In genomic region chr15:70254186-70254974, GRCh38 we compare ENCODE assay signal across 12 cellular contexts.
"Had no signal": no experiment of that assay in that cellular context is flagged by ENCODE, and none has a peak within 500 bp of the region (broad histone marks: within the 10 kb centered on the region; RNA-seq: fewer than 3 reads in every experiment).

No MANE protein-coding gene starts in this region.

- H3K27me3 Mint-ChIP-seq: activated naive CD8-positive, alpha-beta T cell; naive B cell; T-helper 17 cell had no signal

- H3K9me3 ChIP-seq: mucosa of descending colon, thoracic aorta, upper lobe of right lung had no signal

- H3K27ac Mint-ChIP-seq: activated naive CD8-positive, alpha-beta T cell; stimulated activated naive B cell treated with anti-CD40 and anti-IgM and Interleukin-4, amounts not matched to agents 10 μg/mL and 1 μg/mL and 100 μg/mL, for 72 hours; T-helper 17 cell had no signal

- H3K27me3 ChIP-seq: upper lobe of right lung had no signal

- H3K4me3 Mint-ChIP-seq: activated naive CD8-positive, alpha-beta T cell; naive B cell; stimulated activated naive B cell treated with anti-CD40 and anti-IgM and Interleukin-4, amounts not matched to agents 10 μg/mL and 1 μg/mL and 100 μg/mL, for 72 hours; T-helper 17 cell had no signal

- H3K4me3 ChIP-seq: mucosa of descending colon, thoracic aorta, upper lobe of right lung had no signal

- H3K36me3 Mint-ChIP-seq: immature natural killer cell; naive B cell; stimulated activated naive B cell treated with anti-CD40 and anti-IgM and Interleukin-4, amounts not matched to agents 10 μg/mL and 1 μg/mL and 100 μg/mL, for 72 hours had no signal

- H3K36me3 ChIP-seq: thoracic aorta, upper lobe of right lung had no signal

- DNase-seq: activated CD4-positive, alpha-beta T cell treated with anti-CD3 and anti-CD28 coated beads for 1 hour; immature natural killer cell; mesenchymal stem cell; mucosa of descending colon; naive B cell; retina; stimulated activated naive B cell treated with anti-CD40 and anti-IgM and Interleukin-4, amounts not matched to agents 10 μg/mL and 1 μg/mL and 100 μg/mL, for 72 hours; T-helper 17 cell had no signal

- H3K9me3 Mint-ChIP-seq: stimulated activated naive B cell treated with anti-CD40 and anti-IgM and Interleukin-4, amounts not matched to agents 10 μg/mL and 1 μg/mL and 100 μg/mL, for 72 hours had no signal

- H3K27ac ChIP-seq: thoracic aorta, upper lobe of right lung, VCaP had no signal
